ENCODE assay signal across 8 cellular contexts in genomic region chr9:112037281-112038016, GRCh38.
DNase-seq lines count a peak whose midpoint lies in the region; ATAC-seq and TF ChIP-seq lines count a peak whose summit lies in the region.

No MANE protein-coding gene starts in this region.

- peak overlapping the region; percentile 18 for H3K27ac Mint-ChIP-seq in type B pancreatic cell

- peaks cover 42% of the 10 kb centered on the region for H3K4me1 ChIP-seq in KMS-11 (ENCODE audit: low read depth, poor library complexity, severe bottlenecking)

- TF ChIP-seq CTCF in KMS-11 (conservative IDR thresholded peaks at IDR 0.05; ENCODE audit: low read depth, low read length): no peak
- no peak for TF ChIP-seq CTCF in type B pancreatic cell (conservative IDR thresholded peaks at IDR 0.05)

- peak; percentile 3 to 11 for DNase-seq in AML-193 (lab: John Stamatoyannopoulos, UW)
- peak; percentile 17 for DNase-seq in activated CD8-positive, alpha-beta memory T cell treated with anti-CD3 and anti-CD28 coated beads, Interleukin-2, amount 50 U/mL, for 1 hour (ENCODE audit: extremely low read depth)
- peak; percentile 88 for DNase-seq in iris pigment epithelial cell (ENCODE audit: low read depth)
- DNase-seq in type B pancreatic cell (ENCODE audit: extremely low spot score, unreplicated experiment): no peak
- DNase-seq in RPMI8226: no peak
- no peak for DNase-seq in left cardiac atrium

- H4K20me1 ChIP-seq in KMS-11 (ENCODE audit: insufficient read depth): no peaks in the 10 kb centered on the region

- no peaks in the 10 kb centered on the region for H3K27me3 Mint-ChIP-seq in type B pancreatic cell

- peaks cover 35% of the 10 kb centered on the region for H3K36me3 Mint-ChIP-seq in type B pancreatic cell

- H3K79me2 ChIP-seq in KMS-11 (ENCODE audit: insufficient read depth, low read depth): no peaks in the 10 kb centered on the region

- H3K9ac ChIP-seq in KMS-11: no peak overlapping the region

- H3K27me3 ChIP-seq in KMS-11 (ENCODE audit: insufficient read depth, low read depth): no peaks in the 10 kb centered on the region

- H3K4me3 Mint-ChIP-seq in type B pancreatic cell: no peak overlapping the region

- H3K4me2 ChIP-seq in KMS-11: peak overlapping the region; percentile 19; the same call in 1 of the 2 replicates

- no peaks in the 10 kb centered on the region for H3K36me3 ChIP-seq in KMS-11 (ENCODE audit: insufficient read depth)

- ATAC-seq in GM19463 (IDR thresholded peaks at IDR 0.05; ENCODE audit: unreplicated experiment): peak; percentile 41
- no peak for ATAC-seq in left cardiac atrium

- peaks cover 15% of the 10 kb centered on the region for H3K4me1 Mint-ChIP-seq in type B pancreatic cell (ENCODE audit: unreplicated experiment)

- intact Hi-C loops in left cardiac atrium (cut with DNase I): no loop called here

- H3K4me3 ChIP-seq in KMS-11 (IDR thresholded peaks at IDR 0.05; ENCODE audit: insufficient read depth, low read depth, low read length): no peak overlapping the region

- peaks cover 7% of the 10 kb centered on the region for H3K9me3 Mint-ChIP-seq in type B pancreatic cell

- peak overlapping the region; percentile 26; the same call in 1 of the 2 replicates for H3K27ac ChIP-seq in KMS-11

- H2AFZ ChIP-seq in KMS-11 (ENCODE audit: low read depth): no peak overlapping the region

Comparison
In these comparisons a context has a peak if more than half of its experiments do, and no peak if none do; other contexts are left out.
1. DNase-seq: peak in AML-193 (2 of 2), activated CD8-positive, alpha-beta memory T cell treated with anti-CD3 and anti-CD28 coated beads, Interleukin-2, amount 50 U/mL, for 1 hour (single experiment) and iris pigment epithelial cell (single experiment); none in type B pancreatic cell (single experiment), RPMI8226 (single experiment) and left cardiac atrium (single experiment).